Comparison of ENCODE assay signal across 28 cellular contexts in the genomic region with DNA sequence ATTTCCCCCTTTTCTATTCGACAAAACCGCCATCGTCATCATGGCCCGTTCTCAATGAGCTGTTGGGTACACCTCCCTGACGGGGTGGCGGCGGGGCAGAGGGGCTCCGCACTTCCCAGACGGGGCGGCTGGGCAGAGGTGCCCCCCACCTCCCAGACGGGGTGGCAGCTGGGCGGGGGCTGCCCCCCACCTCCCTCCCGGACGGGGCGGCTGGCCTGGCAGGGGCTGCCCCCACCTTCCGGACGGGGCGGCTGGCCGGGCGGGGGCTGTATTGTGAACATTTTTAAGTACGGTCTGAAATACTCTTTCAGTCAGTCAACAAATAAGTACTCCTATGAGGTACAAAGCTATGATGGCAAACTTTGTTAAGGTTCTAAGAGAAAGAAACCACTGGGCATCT.
"Had no signal": no experiment of that assay in that cellular context is flagged by ENCODE, and none has a peak within 500 bp of the region (broad histone marks: within the 10 kb centered on the region; RNA-seq: fewer than 3 reads in every experiment).

No MANE protein-coding gene starts in this region.

- H3K27me3 Mint-ChIP-seq: dendritic cell treated with granulocyte-macrophage colony-stimulating factor and Interleukin-4, amounts not matched to agents 40 ng/mL and 50 ng/mL, for 4 days; effector memory CD8-positive, alpha-beta T cell had no signal

- H3K27me3 ChIP-seq: colonic mucosa, dorsolateral prefrontal cortex, esophagus muscularis mucosa, esophagus squamous epithelium, foreskin keratinocyte, gastrocnemius medialis, gastroesophageal sphincter, heart left ventricle, heart right ventricle had no signal

- H3K4me3 ChIP-seq: colonic mucosa, coronary artery, dorsolateral prefrontal cortex, esophagus muscularis mucosa, esophagus squamous epithelium, gastrocnemius medialis, gastroesophageal sphincter, heart left ventricle, heart right ventricle had no signal

- H3K9me3 ChIP-seq: colonic mucosa, esophagus muscularis mucosa, gastrocnemius medialis, gastroesophageal sphincter had no signal

- H3K36me3 ChIP-seq: colonic mucosa, esophagus muscularis mucosa, esophagus squamous epithelium, gastrocnemius medialis, gastroesophageal sphincter, heart left ventricle, heart right ventricle had no signal

- H3K4me3 Mint-ChIP-seq: dendritic cell treated with granulocyte-macrophage colony-stimulating factor and Interleukin-4, amounts not matched to agents 40 ng/mL and 50 ng/mL, for 4 days; effector memory CD8-positive, alpha-beta T cell; endodermal cell had no signal

- FAIRE-seq: colon, endometrium, endothelial cell of umbilical vein, frontal cortex had no signal

- DNase-seq: colonic mucosa; cortex of kidney; dermis blood vessel endothelial cell; dorsolateral prefrontal cortex; effector CD4-positive, alpha-beta T cell; effector CD8-positive, alpha-beta T cell; effector memory CD4-positive, alpha-beta T cell; effector memory CD8-positive, alpha-beta T cell; endodermal cell; erythroblast; esophagus squamous epithelium; foreskin fibroblast; foreskin keratinocyte; foreskin melanocyte; gastrocnemius medialis; head of caudate nucleus; heart left ventricle; heart right ventricle had no signal

- ATAC-seq: effector memory CD8-positive, alpha-beta T cell; esophagus mucosa; foreskin keratinocyte; gastrocnemius medialis; gastroesophageal sphincter; heart left ventricle; heart right ventricle had no signal

- H3K27ac Mint-ChIP-seq: dendritic cell treated with granulocyte-macrophage colony-stimulating factor and Interleukin-4, amounts not matched to agents 40 ng/mL and 50 ng/mL, for 4 days; effector memory CD8-positive, alpha-beta T cell; endodermal cell had no signal

- H3K27ac ChIP-seq: colonic mucosa, coronary artery, dorsolateral prefrontal cortex, epithelial cell of prostate, esophagus muscularis mucosa, esophagus squamous epithelium, foreskin keratinocyte, gastrocnemius medialis, gastroesophageal sphincter, heart left ventricle, heart right ventricle had no signal

- H3K4me1 ChIP-seq: colonic mucosa, esophagus muscularis mucosa, esophagus squamous epithelium, foreskin keratinocyte, gastrocnemius medialis, gastroesophageal sphincter, heart left ventricle, heart right ventricle had no signal
